27 cellular contexts compared by ENCODE assay signal in the genomic region with DNA sequence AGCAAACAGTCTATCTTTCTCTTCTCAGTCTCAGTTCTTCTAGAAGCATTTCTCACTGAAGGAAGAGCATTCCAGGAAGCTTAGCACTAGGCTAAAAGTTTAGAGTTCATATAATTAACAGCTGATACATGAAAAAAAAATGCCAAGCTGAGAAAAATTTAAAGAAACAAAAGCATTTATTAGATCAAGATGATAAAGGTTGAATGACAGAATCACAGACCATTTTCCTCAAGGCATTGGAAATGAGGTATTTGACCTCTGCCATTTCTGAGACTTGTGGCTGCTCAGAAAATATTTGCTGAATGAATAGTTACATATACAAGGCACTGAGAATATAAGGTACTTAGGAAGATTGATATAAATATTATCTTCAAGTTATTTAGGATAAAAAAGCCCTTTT.
DNase-seq lines count a peak whose midpoint lies in the region; ATAC-seq, FAIRE-seq and TF ChIP-seq lines count a peak whose summit lies in the region.
"Had no signal": no experiment of that assay in that cellular context is flagged by ENCODE, and none has a peak within 500 bp of the region (broad histone marks: within the 10 kb centered on the region; RNA-seq: fewer than 3 reads in every experiment).

No MANE protein-coding gene starts in this region.

- DNase-seq in BJ (ENCODE audit: low read depth) (peak; percentile 53), MG63 (peak; percentile 5), endothelial cell of umbilical vein (ENCODE audit: low read depth, low spot score) (peak; percentile 40), NCI-H146 (lab: John Stamatoyannopoulos, UW) (no peak), NCI-H345 (lab: John Stamatoyannopoulos, UW) (no peak)
- no peak for DNase-seq in activated CD4-positive, alpha-beta T cell treated with anti-CD3 and anti-CD28 coated beads, Interleukin-2, amount 50 U/mL, for 1 hour
- DNase-seq: ACHN; activated B cell treated with CpG ODN at 0.5 μM for 24 hours; activated CD8-positive, alpha-beta T cell treated with anti-CD3 and anti-CD28 coated beads, Interleukin-2, amount 10 ng/mL, durations not matched to agents 7 days and 5 days; activated naive CD4-positive, alpha-beta T cell treated with anti-CD3 and anti-CD28 coated beads, Interleukin-2, amount 10 ng/mL, durations not matched to agents 7 days and 5 days; activated T-cell treated with anti-CD3 and anti-CD28 coated beads, Interleukin-2, amount 50 U/mL, for 4 hours; CD4-positive, alpha-beta T cell; left cardiac atrium; midbrain; NCI-H1048; NCI-H2107; NCI-H748 treated with DMSO at 0.1 percent for 48 hours; OCI-M1; SK-N-SH had no signal

- CTCF ChIA-PET in BJ (lab: Yijun Ruan, JAX) (interaction anchor here (1.0 kb wide), 1 partner anchor 792 kb away, joined by 3 read pairs; no protein-coding TSS in a partner anchor), endothelial cell of umbilical vein (lab: Charles Lee) (interaction anchor here (0.9 to 1.9 kb wide), 3 partner anchors 10 to 821 kb away, joined by 3 to 6 read pairs (median 4); no protein-coding TSS in a partner anchor)

- no peaks in the 10 kb centered on the region; the same call in 1 of the 2 replicates for H3K9me3 ChIP-seq in MG63
- no peaks in the 10 kb centered on the region for H3K9me3 ChIP-seq in endothelial cell of umbilical vein (replicated peaks; ENCODE audit: control insufficient read depth, insufficient read depth, low read length)
- H3K9me3 ChIP-seq in muscle layer of duodenum (ENCODE audit: control insufficient read depth in 1 of 2, low read length in 2 of 2) = no peaks in the 10 kb centered on the region
- H3K9me3 ChIP-seq: SK-N-SH, thoracic aorta had no signal

- peaks cover 54% of the 10 kb centered on the region for H3K4me1 ChIP-seq in endothelial cell of umbilical vein (ENCODE audit: control insufficient read depth, extremely low read depth, insufficient read depth, low read length)
- H3K4me1 ChIP-seq in muscle layer of duodenum (ENCODE audit: control insufficient read depth in 1 of 2, insufficient read depth in 2 of 2, low read length in 2 of 2) = peaks cover 0 to 10% of the 10 kb centered on the region in 2 donors

- H3K4me3 ChIP-seq in BJ (ENCODE audit: low read depth, low read length) = no peak overlapping the region
- no peak overlapping the region for H3K4me3 ChIP-seq in MG63
- no peak overlapping the region for H3K4me3 ChIP-seq in endothelial cell of umbilical vein (replicated peaks in 1 of 3; ENCODE audit: insufficient read depth in 1 of 3, low read depth in 1 of 3, low read length in 3 of 3)
- no peak overlapping the region for H3K4me3 ChIP-seq in muscle layer of duodenum (ENCODE audit: low read depth in 1 of 2, low read length in 2 of 2)
- H3K4me3 ChIP-seq: K562, thoracic aorta had no signal

- POLR2A ChIA-PET in BJ (lab: Charles Lee) = interaction anchor here (0.6 kb wide), 1 partner anchor 244 kb away, joined by 3 read pairs; no protein-coding TSS in a partner anchor
- POLR2A ChIA-PET in endothelial cell of umbilical vein (lab: Charles Lee) = no interaction called here

- peak overlapping the region; percentile 42 for H3K4me2 ChIP-seq in endothelial cell of umbilical vein (ENCODE audit: insufficient read depth, low read length)
- H3K4me2 ChIP-seq: SK-N-SH had no signal

- no peaks in the 10 kb centered on the region for H3K79me2 ChIP-seq in endothelial cell of umbilical vein (ENCODE audit: control insufficient read depth, insufficient read depth, low read length)

- H3K27ac ChIP-seq in endothelial cell of umbilical vein (ENCODE audit: insufficient read depth, low read depth, low read length) (peak overlapping the region; percentile 46), muscle layer of duodenum (ENCODE audit: low read length) (peak overlapping the region; percentile 78)
- H3K27ac ChIP-seq: HL-60, thoracic aorta had no signal

- H2AFZ ChIP-seq in endothelial cell of umbilical vein (ENCODE audit: low read depth, low read length) = no peak overlapping the region

- no peaks in the 10 kb centered on the region for H3K27me3 ChIP-seq in BJ (ENCODE audit: control insufficient read depth, insufficient read depth, low read length)
- no peaks in the 10 kb centered on the region for H3K27me3 ChIP-seq in MG63
- no peaks in the 10 kb centered on the region for H3K27me3 ChIP-seq in endothelial cell of umbilical vein (ENCODE audit: control insufficient read depth in 2 of 2, insufficient read depth in 2 of 2, low read length in 2 of 2)
- no peaks in the 10 kb centered on the region for H3K27me3 ChIP-seq in muscle layer of duodenum (ENCODE audit: low read depth, low read length)

- no peak for ATAC-seq in HG03045 (IDR thresholded peaks at IDR 0.05; ENCODE audit: unreplicated experiment)
- ATAC-seq: activated CD8-positive, alpha-beta T cell treated with anti-CD3 and anti-CD28 coated beads, Interleukin-2, amount 10 ng/mL, durations not matched to agents 7 days and 5 days; activated T-cell treated with anti-CD3 and anti-CD28 coated beads, Interleukin-2, amount 50 U/mL, for 4 hours; HCT116; K562; left cardiac atrium; stimulated activated memory B cell treated with anti-CD40 and anti-IgM and Interleukin-4, amounts not matched to agents 10 μg/mL and 1 μg/mL and 100 μg/mL, for 72 hours had no signal

- no peaks in the 10 kb centered on the region for H3K36me3 ChIP-seq in BJ (ENCODE audit: control insufficient read depth, insufficient read depth, low read length)
- no peaks in the 10 kb centered on the region; the same call in 1 of the 2 replicates for H3K36me3 ChIP-seq in MG63
- no peaks in the 10 kb centered on the region for H3K36me3 ChIP-seq in endothelial cell of umbilical vein (ENCODE audit: control insufficient read depth in 2 of 2, extremely low read depth in 1 of 2, insufficient read depth in 2 of 2, low read length in 2 of 2)
- no peaks in the 10 kb centered on the region for H3K36me3 ChIP-seq in muscle layer of duodenum (ENCODE audit: control insufficient read depth in 1 of 2, insufficient read depth in 2 of 2, low read length in 2 of 2)
- H3K36me3 ChIP-seq: thoracic aorta had no signal

- no peak for TF ChIP-seq POLR2A in endothelial cell of umbilical vein (IDR thresholded peaks at IDR 0.05; ENCODE audit: low read depth, low read length)

- intact Hi-C loops in endothelial cell of umbilical vein (cut with micrococcal nuclease) = loop anchor here (10.0 kb wide), 1 partner anchor 571 kb away; no protein-coding TSS in a partner anchor

- peak overlapping the region; percentile 3 for H3K9ac ChIP-seq in endothelial cell of umbilical vein (replicated peaks; ENCODE audit: extremely low read depth, insufficient read depth, low read length)
- H3K9ac ChIP-seq: SK-N-SH had no signal

- BruUV-seq in endothelial cell of umbilical vein (replicated peaks; lab: Mats Ljungman, UMichigan) = no TSS peak

- dilution Hi-C loops in endothelial cell of umbilical vein (cut with MboI; ENCODE audit: extremely low pct_ligation_motif_present, low sequenced_read_pairs) = no loop called here

- TF ChIP-seq CTCF in BJ (IDR thresholded peaks at IDR 0.05; ENCODE audit: insufficient read depth, low read depth, low read length) (no peak), endothelial cell of umbilical vein (IDR thresholded peaks at IDR 0.05; ENCODE audit: extremely low read depth in 1 of 2, insufficient read depth in 1 of 2, low read depth in 1 of 2, low read length in 2 of 2) (no peak)

- H3K9me1 ChIP-seq in endothelial cell of umbilical vein (replicated peaks; ENCODE audit: control insufficient read depth, extremely low read depth, insufficient read depth, low read length) = no peaks in the 10 kb centered on the region

- no peaks in the 10 kb centered on the region for H4K20me1 ChIP-seq in endothelial cell of umbilical vein (replicated peaks; ENCODE audit: control insufficient read depth, extremely low read depth, insufficient read depth, low read length)

- peak; percentile 33 for FAIRE-seq in endothelial cell of umbilical vein (lab: Jason Lieb, UNC)
- FAIRE-seq: colon, K562 had no signal

TF ChIP-seq in endothelial cell of umbilical vein, 7 proteins besides CTCF, POLR2A, EP300 and RAD21:
- TF ChIP-seq GATA2 (IDR thresholded peaks at IDR 0.05; ENCODE audit: insufficient read depth, insufficient read length, low read depth, low read length) (peak; percentile 89), JUN (IDR thresholded peaks at IDR 0.05; ENCODE audit: borderline replicate concordance, insufficient read depth, insufficient read length, low read depth) (peak; percentile 19), EZH2 (IDR thresholded peaks at IDR 0.05; ENCODE audit: borderline replicate concordance, low read depth, low read length, severe bottlenecking) (no peak), FOS (IDR thresholded peaks at IDR 0.05; ENCODE audit: borderline replicate concordance, insufficient read depth, low read length) (peak; percentile 51)

Comparison
In these comparisons a context has a peak if more than half of its experiments do, and no peak if none do; other contexts are left out.
1. DNase-seq: peak in BJ (single experiment), MG63 (single experiment) and endothelial cell of umbilical vein (single experiment); none in activated CD4-positive, alpha-beta T cell treated with anti-CD3 and anti-CD28 coated beads, Interleukin-2, amount 50 U/mL, for 1 hour (single experiment), NCI-H146 (single experiment) and NCI-H345 (single experiment).